ENCODE assay signal across 6 cellular contexts in the genomic region with DNA sequence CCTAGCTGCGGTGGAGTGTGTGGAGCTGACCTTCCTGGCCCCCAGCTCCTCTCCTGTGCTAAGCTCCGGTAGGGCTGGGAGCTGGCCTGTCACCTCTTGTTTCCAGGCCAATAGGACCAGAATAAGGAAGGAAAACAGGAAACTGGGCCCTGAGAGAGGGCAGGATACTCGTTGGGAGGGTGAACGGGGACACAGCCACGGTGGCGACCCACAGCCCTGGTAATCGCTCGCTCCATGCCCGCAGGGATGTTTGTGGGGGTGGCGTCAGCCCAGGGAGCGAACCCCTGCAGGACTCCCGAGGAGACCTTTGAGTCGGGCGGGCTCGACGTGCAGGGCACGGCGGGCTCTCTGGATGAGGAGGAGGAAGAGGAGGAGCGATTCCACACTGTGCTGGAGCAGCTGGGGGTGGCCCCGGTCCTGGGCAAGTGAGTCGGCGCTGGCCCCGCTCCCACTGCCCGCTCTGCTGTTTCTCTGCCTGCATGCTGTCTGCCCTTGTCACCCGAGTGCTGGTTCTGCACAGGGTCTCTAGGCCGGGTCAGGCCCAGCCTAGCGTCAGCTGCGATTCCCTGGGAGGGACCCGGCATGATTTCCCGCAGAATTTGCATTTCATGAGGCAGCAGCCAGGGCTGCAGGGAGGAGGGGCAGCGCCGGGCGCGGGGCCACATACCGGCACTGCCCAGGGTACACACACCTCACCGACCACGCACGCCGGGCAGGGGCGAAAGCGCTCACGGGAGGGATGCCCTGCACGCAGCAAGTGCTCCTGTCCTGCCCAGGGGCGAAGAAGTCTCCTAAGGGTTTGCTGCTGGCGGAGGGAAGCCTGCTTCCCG.
DNase-seq lines count a peak whose midpoint lies in the region; ATAC-seq and TF ChIP-seq lines count a peak whose summit lies in the region.

No MANE protein-coding gene starts in this region.

- peak overlapping the region; percentile 62 for H3K4me2 ChIP-seq in DOHH2 (ENCODE audit: low read length)

- peaks cover 30% of the 10 kb centered on the region for H3K4me1 Mint-ChIP-seq in activated naive CD8-positive, alpha-beta T cell treated with anti-CD3 and anti-CD28 coated beads, Interleukin-2, amount 50 U/mL, for 24 hours

- H3K9me2 ChIP-seq in DOHH2 (replicated peaks; ENCODE audit: control insufficient read depth, low read length), result no peaks in the 10 kb centered on the region

- no peaks in the 10 kb centered on the region for H3K79me2 ChIP-seq in DOHH2 (ENCODE audit: control insufficient read depth, low read length)

- no peak for DNase-seq in activated naive CD8-positive, alpha-beta T cell treated with anti-CD3 and anti-CD28 coated beads, Interleukin-2, amount 50 U/mL, for 24 hours
- DNase-seq in NCI-H2029 (lab: John Stamatoyannopoulos, UW) (no peak), NCI-H2081 (lab: John Stamatoyannopoulos, UW) (no peak)

- peak overlapping the region in 1 of 2 donors; percentile 93 for H3K9ac ChIP-seq in mucosa of rectum (ENCODE audit: low read depth in 1 of 2, low read length in 2 of 2)

- H3F3A ChIP-seq in DOHH2 (ENCODE audit: control insufficient read depth, insufficient read depth), result no peaks in the 10 kb centered on the region; the same call in 1 of the 2 replicates

- H3K36me3 ChIP-seq in DOHH2 (ENCODE audit: control insufficient read depth, low read length), result peaks cover 7% of the 10 kb centered on the region
- H3K36me3 ChIP-seq in mucosa of rectum (ENCODE audit: control insufficient read depth in 2 of 2, insufficient read depth in 2 of 2, low read length in 2 of 2), result peaks cover 0 to 3% of the 10 kb centered on the region in 2 donors

- H3K27me3 ChIP-seq in DOHH2 (ENCODE audit: control insufficient read depth, low read length), result peaks cover 71% of the 10 kb centered on the region
- no peaks in the 10 kb centered on the region for H3K27me3 ChIP-seq in mucosa of rectum (ENCODE audit: control insufficient read depth in 2 of 2, insufficient read depth in 2 of 2, low read length in 2 of 2)

- H3K9me3 Mint-ChIP-seq in activated naive CD8-positive, alpha-beta T cell treated with anti-CD3 and anti-CD28 coated beads, Interleukin-2, amount 50 U/mL, for 24 hours, result no peaks in the 10 kb centered on the region

- ATAC-seq in activated naive CD8-positive, alpha-beta T cell treated with anti-CD3 and anti-CD28 coated beads, Interleukin-2, amount 50 U/mL, for 24 hours, result no peak
- no peak for ATAC-seq in GM19397 (IDR thresholded peaks at IDR 0.05; ENCODE audit: unreplicated experiment)

- H3K9me3 ChIP-seq in DOHH2 (ENCODE audit: control insufficient read depth, insufficient read depth, low read length) (no peaks in the 10 kb centered on the region), mucosa of rectum (ENCODE audit: control insufficient read depth in 2 of 2, low read length in 2 of 2) (no peaks in the 10 kb centered on the region)

- H3K36me3 Mint-ChIP-seq in activated naive CD8-positive, alpha-beta T cell treated with anti-CD3 and anti-CD28 coated beads, Interleukin-2, amount 50 U/mL, for 24 hours (ENCODE audit: low read depth), result no peaks in the 10 kb centered on the region

- H3K27ac Mint-ChIP-seq in activated naive CD8-positive, alpha-beta T cell treated with anti-CD3 and anti-CD28 coated beads, Interleukin-2, amount 50 U/mL, for 24 hours, result no peak overlapping the region

- TF ChIP-seq CTCF in DOHH2 (IDR thresholded peaks at IDR 0.05; ENCODE audit: low read depth, low read length, poor library complexity, severe bottlenecking), result no peak

- H3K4me3 Mint-ChIP-seq in activated naive CD8-positive, alpha-beta T cell treated with anti-CD3 and anti-CD28 coated beads, Interleukin-2, amount 50 U/mL, for 24 hours, result peak overlapping the region; percentile 14

- peaks cover 39% of the 10 kb centered on the region for H3K27me3 Mint-ChIP-seq in activated naive CD8-positive, alpha-beta T cell treated with anti-CD3 and anti-CD28 coated beads, Interleukin-2, amount 50 U/mL, for 24 hours

- H3K4me1 ChIP-seq in DOHH2 (ENCODE audit: control insufficient read depth, low read length) (peaks cover 61% of the 10 kb centered on the region), mucosa of rectum (ENCODE audit: control insufficient read depth in 2 of 2, insufficient read depth in 2 of 2, low read length in 2 of 2) (peaks cover 62 to 81% of the 10 kb centered on the region in 2 donors)

- no peaks in the 10 kb centered on the region; the same call in 1 of the 2 replicates for H4K20me1 ChIP-seq in DOHH2 (ENCODE audit: control insufficient read depth, insufficient read depth, low read depth, low read length)

- H3K27ac ChIP-seq in DOHH2 (ENCODE audit: low read depth, low read length) (no peak overlapping the region), mucosa of rectum (ENCODE audit: low read depth in 2 of 2, low read length in 2 of 2) (peak overlapping the region; percentile 89 to 91)

- H3K4me3 ChIP-seq in DOHH2 (ENCODE audit: low read length) (peak overlapping the region; percentile 41), mucosa of rectum (ENCODE audit: low read length in 2 of 2) (peak overlapping the region; percentile 41 to 65)
